ENCODE assay signal across 9 cellular contexts in genomic region chr17:18860161-18860972, GRCh38. TPM values are rescaled to one million over a fixed set of nuclear protein-coding genes. Genes with fewer than 3 reads are reported as not detected.
A peak's percentile ranks its signal among the peaks of the same experiment; 100 is the strongest.
DNase-seq lines count a peak whose midpoint lies in the region; ATAC-seq, FAIRE-seq and TF ChIP-seq lines count a peak whose summit lies in the region.
"Had no signal": no experiment of that assay in that cellular context is flagged by ENCODE, and none has a peak within 500 bp of the region (broad histone marks: within the 10 kb centered on the region; RNA-seq: fewer than 3 reads in every experiment).

No MANE protein-coding gene starts in this region.

- TF ChIP-seq CTCF in HepG2 (CRISPR knock-in tag; IDR thresholded peaks at IDR 0.05) (no peak), right lobe of liver (IDR thresholded peaks at IDR 0.05) (no peak), brain (conservative IDR thresholded peaks at IDR 0.05) (no peak), suprapubic skin (IDR thresholded peaks at IDR 0.05) (no peak)

- H4K20me1 ChIP-seq in HepG2 (ENCODE audit: insufficient read depth, low read length): no peaks in the 10 kb centered on the region

- peak overlapping the region in 4 of 5 experiments; percentile 42 to 88 (median 64) for H3K27ac Mint-ChIP-seq in brain

- H3K9me3 ChIP-seq in HepG2 (ENCODE audit: low read length) (no peaks in the 10 kb centered on the region), right lobe of liver (no peaks in the 10 kb centered on the region), suprapubic skin (no peaks in the 10 kb centered on the region)
- H3K9me3 ChIP-seq: ovary had no signal

- peak overlapping the region; percentile 39 to 90 (median 73) for H3K4me3 Mint-ChIP-seq in brain

- POLR2A ChIA-PET in HepG2 (lab: Yijun Ruan, JAX): no interaction called here

- 97% methylated on average over 9 of the region's 9 CpGs for WGBS in HepG2 (ENCODE audit: low lambda C conversion rate)
- 87% methylated on average over 9 of the region's 9 CpGs for WGBS in right lobe of liver (ENCODE audit: insufficient coverage, low coverage, low lambda C conversion rate, missing lambda C conversion rate)
- 84% methylated on average over 9 of the region's 9 CpGs for WGBS in suprapubic skin

- peaks cover 32% of the 10 kb centered on the region for H3K79me2 ChIP-seq in HepG2 (ENCODE audit: insufficient read depth, low read length)

- no peaks in the 10 kb centered on the region for H3K36me3 ChIP-seq in HepG2 (replicated peaks in 1 of 2; ENCODE audit: control insufficient read depth in 1 of 2, insufficient read depth in 2 of 2, low read length in 2 of 2)
- H3K36me3 ChIP-seq in right lobe of liver: no peaks in the 10 kb centered on the region
- no peaks in the 10 kb centered on the region for H3K36me3 ChIP-seq in suprapubic skin
- H3K36me3 ChIP-seq: ovary had no signal

- intact Hi-C loops in HepG2 (cut with micrococcal nuclease; ENCODE audit: unreplicated experiment) (no loop called here), right lobe of liver (cut with DNase I) (no loop called here), left cardiac atrium (cut with DNase I) (loop anchor here in 1 of 2 donors (10.0 kb wide), 1 partner anchor 64 kb away; no protein-coding TSS in a partner anchor)

- peaks cover 23% of the 10 kb centered on the region for H3K36me3 Mint-ChIP-seq in brain

- no peak overlapping the region for H3K9ac ChIP-seq in HepG2 (ENCODE audit: insufficient read depth, low read depth, low read length)

- no peak overlapping the region for H2AFZ ChIP-seq in HepG2 (ENCODE audit: low read length)

- FAIRE-seq in HepG2 (lab: Jason Lieb, UNC): no peak

- peaks cover 18% of the 10 kb centered on the region for H3K27me3 Mint-ChIP-seq in brain

- TF ChIP-seq EP300 in HepG2 (IDR thresholded peaks at IDR 0.05; ENCODE audit: low read depth in 2 of 2, low read length in 2 of 2) (no peak), HepG2 (CRISPR knock-in tag; IDR thresholded peaks at IDR 0.05; ENCODE audit: borderline replicate concordance) (no peak), suprapubic skin (IDR thresholded peaks at IDR 0.05) (no peak)

- peaks cover 0 to 7% (median 0%) of the 10 kb centered on the region in 5 experiments for H3K9me3 Mint-ChIP-seq in brain

- CTCF ChIA-PET in HepG2 (lab: Yijun Ruan, JAX; ENCODE audit: low intra/inter-chr PET ratio, low total read pairs): interaction anchor here (1.6 kb wide), 1 partner anchor 234 kb away, joined by 4 read pairs; no protein-coding TSS in a partner anchor

- peak overlapping the region; percentile 2; the same call in 1 of the 2 replicates for H3K4me2 ChIP-seq in HepG2 (ENCODE audit: low read depth, low read length)

- peaks cover 56% of the 10 kb centered on the region for H3K4me1 ChIP-seq in HepG2 (ENCODE audit: insufficient read depth, low read length)
- peaks cover 0 to 24% (median 6%) of the 10 kb centered on the region in 4 donors for H3K4me1 ChIP-seq in right lobe of liver
- H3K4me1 ChIP-seq in suprapubic skin: peaks cover 35% of the 10 kb centered on the region

- H3K27ac ChIP-seq in HepG2 (ENCODE audit: extremely low read length, insufficient read depth, low read length) (no peak overlapping the region), right lobe of liver (no peak overlapping the region), suprapubic skin (no peak overlapping the region)
- H3K27ac ChIP-seq: ovary had no signal

- TF ChIP-seq RAD21 in HepG2 (CRISPR knock-in tag; IDR thresholded peaks at IDR 0.05): no peak

- H3K27me3 ChIP-seq in HepG2 (ENCODE audit: control insufficient read depth in 1 of 2, insufficient read depth in 2 of 2, low read length in 2 of 2) (no peaks in the 10 kb centered on the region; a peak in 1 of 5 replicates), right lobe of liver (no peaks in the 10 kb centered on the region), suprapubic skin (no peaks in the 10 kb centered on the region)
- H3K27me3 ChIP-seq: ovary had no signal

- no TSS peak for BruUV-seq in HepG2 (replicated peaks; lab: Mats Ljungman, UMichigan)

- ATAC-seq in HepG2 (no peak), right lobe of liver (no peak), HG03439 (IDR thresholded peaks at IDR 0.05; ENCODE audit: unreplicated experiment) (peak; percentile 27), left cardiac atrium (no peak)

- TF ChIP-seq POLR2A in HepG2 (IDR thresholded peaks at IDR 0.05; ENCODE audit: insufficient read depth in 1 of 2, low read depth in 2 of 2, low read length in 2 of 2) (no peak), right lobe of liver (IDR thresholded peaks at IDR 0.05) (no peak), suprapubic skin (IDR thresholded peaks at IDR 0.05) (no peak)

- in situ Hi-C loops in HepG2 (cut with HindIII; ENCODE audit: extremely low pct_ligation_motif_present, low pct_unique_long_range_greater_than_20kb) (no loop called here), ACHN (cut with HindIII; ENCODE audit: low pct_ligation_motif_present, low pct_unique_long_range_greater_than_20kb, low sequenced_read_pairs) (no loop called here)

- DNase-seq in HepG2 (ENCODE audit: low spot score) (no peak), right lobe of liver (no peak), suprapubic skin (ENCODE audit: low spot score in 2 of 2) (no peak), ACHN (no peak), left cardiac atrium (no peak), DMS153 treated with DMSO at 0.1 percent for 48 hours (lab: John Stamatoyannopoulos, UW; ENCODE audit: unreplicated experiment) (no peak)
- DNase-seq: ovary had no signal

- H3K4me1 Mint-ChIP-seq in brain: peaks cover 60% of the 10 kb centered on the region

- H3K4me3 ChIP-seq in HepG2 (replicated peaks in 1 of 3; ENCODE audit: insufficient read depth in 1 of 3, low read depth in 2 of 3, low read length in 3 of 3) (no peak overlapping the region), right lobe of liver (no peak overlapping the region), suprapubic skin (no peak overlapping the region)
- H3K4me3 ChIP-seq: ovary had no signal

TF ChIP-seq in HepG2, 621 proteins besides CTCF, POLR2A, EP300 and RAD21 (continues in another document):
- TF ChIP-seq, protein P1, sequence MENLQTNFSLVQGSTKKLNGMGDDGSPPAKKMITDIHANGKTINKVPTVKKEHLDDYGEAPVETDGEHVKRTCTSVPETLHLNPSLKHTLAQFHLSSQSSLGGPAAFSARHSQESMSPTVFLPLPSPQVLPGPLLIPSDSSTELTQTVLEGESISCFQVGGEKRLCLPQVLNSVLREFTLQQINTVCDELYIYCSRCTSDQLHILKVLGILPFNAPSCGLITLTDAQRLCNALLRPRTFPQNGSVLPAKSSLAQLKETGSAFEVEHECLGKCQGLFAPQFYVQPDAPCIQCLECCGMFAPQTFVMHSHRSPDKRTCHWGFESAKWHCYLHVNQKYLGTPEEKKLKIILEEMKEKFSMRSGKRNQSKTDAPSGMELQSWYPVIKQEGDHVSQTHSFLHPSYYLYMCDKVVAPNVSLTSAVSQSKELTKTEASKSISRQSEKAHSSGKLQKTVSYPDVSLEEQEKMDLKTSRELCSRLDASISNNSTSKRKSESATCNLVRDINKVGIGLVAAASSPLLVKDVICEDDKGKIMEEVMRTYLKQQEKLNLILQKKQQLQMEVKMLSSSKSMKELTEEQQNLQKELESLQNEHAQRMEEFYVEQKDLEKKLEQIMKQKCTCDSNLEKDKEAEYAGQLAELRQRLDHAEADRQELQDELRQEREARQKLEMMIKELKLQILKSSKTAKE (CRISPR knock-in tag; IDR thresholded peaks at IDR 0.05; ENCODE audit: borderline replicate concordance): no peak
- TF ChIP-seq SOX5 (CRISPR knock-in tag; IDR thresholded peaks at IDR 0.05; ENCODE audit: borderline replicate concordance) (no peak), HMG20A (CRISPR knock-in tag; IDR thresholded peaks at IDR 0.05; ENCODE audit: borderline replicate concordance) (no peak), KLF6 (CRISPR knock-in tag; IDR thresholded peaks at IDR 0.05) (no peak), SNRNP70 (IDR thresholded peaks at IDR 0.05; ENCODE audit: low read depth, low read length) (no peak), BATF2 (CRISPR knock-in tag; IDR thresholded peaks at IDR 0.05) (no peak), ZNF253 (CRISPR knock-in tag; IDR thresholded peaks at IDR 0.05; ENCODE audit: borderline replicate concordance) (no peak), ZNF792 (CRISPR knock-in tag; IDR thresholded peaks at IDR 0.05) (no peak)

RNA-seq across cellular contexts. Expression of gene PRPSAP2, which starts 2.4 kb away (rescaled TPM):
- total RNA-seq in HepG2 (2016; rRNA removed; fragmentation: Illumina TruSeq; extraction: Trizol) (58.9 and 68.2 TPM in 2 replicates), right lobe of liver (10 to 100 TPM; 15.8 to 19.7 (median 16.6) TPM), suprapubic skin (10 to 100 TPM; 14.9 to 29.0 (median 22.9) TPM), left cardiac atrium (10 to 100 TPM; 21.3 to 26.7 TPM)
- total RNA-seq in HepG2 (2016; cell fraction: cytosol; rRNA removed; fragmentation: Illumina TruSeq; extraction: Trizol; ENCODE audit: low read depth): 48.9 and 56.1 TPM in 2 replicates
- 56.6 and 61.3 TPM in 2 replicates for total RNA-seq in HepG2 (2016; cell fraction: insoluble cytoplasmic fraction; rRNA removed; fragmentation: Illumina TruSeq; extraction: Trizol)
- 42.1 and 42.4 TPM in 2 replicates for total RNA-seq in HepG2 (2016; cell fraction: membrane; rRNA removed; fragmentation: Illumina TruSeq; extraction: Trizol)
- 41.0 and 44.0 TPM in 2 replicates for total RNA-seq in HepG2 (2016; cell fraction: nucleus; rRNA removed; fragmentation: Illumina TruSeq; extraction: Trizol)
- polyA plus RNA-seq in HepG2 (2011; rRNA removed) (28.7 and 34.0 TPM in 2 replicates), brain (ENCODE audit: insufficient read depth, low read depth, low replicate concordance) (51.5 TPM)
- 22.7 and 27.0 TPM in 2 replicates for polyA plus RNA-seq in HepG2 (2011; cell fraction: cytosol; rRNA removed)
- 15.4 and 18.1 TPM in 2 replicates for polyA plus RNA-seq in HepG2 (2011; cell fraction: nucleus; rRNA removed)
- 24.0 and 32.6 TPM in 2 replicates for polyA plus RNA-seq in HepG2 (2012)
- polyA plus RNA-seq in HepG2 (2016; cell fraction: cytosol; fragmentation: Illumina TruSeq; extraction: Trizol; ENCODE audit: low read depth): 8.2 and 10.7 TPM in 2 replicates
- 50.2 and 51.7 TPM in 2 replicates for polyA plus RNA-seq in HepG2 (2016; cell fraction: insoluble cytoplasmic fraction; fragmentation: Illumina TruSeq; extraction: Trizol; ENCODE audit: low read depth)
- 14.4 and 16.2 TPM in 2 replicates for polyA plus RNA-seq in HepG2 (2016; cell fraction: membrane; fragmentation: Illumina TruSeq; extraction: Trizol; ENCODE audit: low read depth)
- 50.9 and 58.2 TPM in 2 replicates for polyA plus RNA-seq in HepG2 (2016; cell fraction: nucleus; fragmentation: Illumina TruSeq; extraction: Trizol; ENCODE audit: insufficient read depth, low read depth)
- polyA minus RNA-seq in HepG2 (2011; rRNA and poly(A)+ RNA removed; ENCODE audit: low replicate concordance): 24.3 and 32.4 TPM in 2 replicates
- polyA minus RNA-seq in HepG2 (2011; cell fraction: cytosol; rRNA and poly(A)+ RNA removed): 22.4 and 24.4 TPM in 2 replicates
- polyA minus RNA-seq in HepG2 (2011; cell fraction: nucleus; rRNA and poly(A)+ RNA removed): 50.0 and 63.9 TPM in 2 replicates
